In the genomic region with DNA sequence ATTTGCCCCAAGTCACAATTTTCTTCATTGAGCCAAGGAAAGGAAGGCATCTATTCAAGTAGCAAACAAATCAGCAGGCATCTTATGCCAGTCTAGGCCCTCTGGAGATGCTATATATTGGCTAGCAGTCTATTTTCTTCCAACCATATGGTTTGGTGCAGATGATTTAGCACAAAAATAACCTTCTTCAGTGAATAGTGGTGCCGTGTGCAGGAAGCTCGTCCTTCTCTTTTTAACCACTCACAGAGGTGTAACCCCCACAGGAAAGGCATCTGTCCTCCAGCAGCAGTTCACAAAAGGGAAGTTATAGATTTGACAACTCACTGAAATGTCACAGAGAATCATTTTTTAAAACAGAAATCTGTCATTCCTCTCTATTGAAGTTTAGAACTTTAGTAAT, we compare ENCODE assay signal across 19 cellular contexts.
A peak's percentile ranks its signal among the peaks of the same experiment; 100 is the strongest.
DNase-seq lines count a peak whose midpoint lies in the region; ATAC-seq, FAIRE-seq and TF ChIP-seq lines count a peak whose summit lies in the region.
"Had no signal": no experiment of that assay in that cellular context is flagged by ENCODE, and none has a peak within 500 bp of the region (broad histone marks: within the 10 kb centered on the region; RNA-seq: fewer than 3 reads in every experiment).

No MANE protein-coding gene starts in this region.

- BruUV-seq in PC-9 (replicated peaks; lab: Mats Ljungman, UMichigan), result no TSS peak

- no peaks in the 10 kb centered on the region for H4K20me1 ChIP-seq in PC-9 (ENCODE audit: insufficient read depth)

- no peak for FAIRE-seq in kidney (lab: Jason Lieb, UNC)
- FAIRE-seq: K562 had no signal

- H3K36me3 ChIP-seq in kidney (ENCODE audit: control insufficient read depth in 1 of 2, insufficient read depth in 2 of 2, low read length in 2 of 2) (no peaks in the 10 kb centered on the region), PC-9 (ENCODE audit: low read depth) (no peaks in the 10 kb centered on the region)
- H3K36me3 ChIP-seq: stomach had no signal

- POLR2A ChIA-PET in PC-9 (lab: Charles Lee; ENCODE audit: unreplicated experiment), result no interaction called here

- intact Hi-C loops in kidney (cut with DNase I), result no loop called here
- intact Hi-C loops in PC-9 (cut with micrococcal nuclease; ENCODE audit: unreplicated experiment), result no loop called here

- CTCF ChIA-PET in PC-9 (lab: Charles Lee), result no interaction called here

- H3F3A ChIP-seq in PC-9 (ENCODE audit: insufficient read depth, low read depth), result no peaks in the 10 kb centered on the region

- no peak for TF ChIP-seq CTCF in kidney (IDR thresholded peaks at IDR 0.05; ENCODE audit: borderline replicate concordance, extremely low read depth, insufficient read depth)
- TF ChIP-seq CTCF in PC-9 (conservative IDR thresholded peaks at IDR 0.05), result no peak

- H2AFZ ChIP-seq in PC-9, result no peak overlapping the region

- peak; percentile 68 for ATAC-seq in GM19328 (IDR thresholded peaks at IDR 0.05; ENCODE audit: unreplicated experiment)
- ATAC-seq in HG03469 (IDR thresholded peaks at IDR 0.05; ENCODE audit: unreplicated experiment), result peak; percentile 74
- ATAC-seq: K562 had no signal

- peak; percentile 21 for DNase-seq in CD1c-positive myeloid dendritic cell (ENCODE audit: extremely low spot score)
- peak; percentile 16 for DNase-seq in RPMI8226
- DNase-seq in HT-29 (ENCODE audit: low spot score), result no peak
- no peak for DNase-seq in kidney
- DNase-seq in PC-9, result no peak
- no peak for DNase-seq in HPDE6-E6E7 (ENCODE audit: extremely low spot score)
- DNase-seq: activated CD4-positive, alpha-beta T cell treated with anti-CD3 and anti-CD28 coated beads, Interleukin-2, amount 50 U/mL, for 1 hour; activated T-cell treated with anti-CD3 and anti-CD28 coated beads, Interleukin-2, amount 50 U/mL, for 48 hours; Caco-2; glutamatergic neuron; islet precursor cell; NCI-H1694; NCI-H748 treated with DMSO at 0.1 percent for 48 hours; SHP77 treated with DMSO at 0.1 percent for 48 hours; stomach had no signal

- H3K4me2 ChIP-seq in PC-9, result no peak overlapping the region

- H3K27me3 ChIP-seq in PC-9 (ENCODE audit: insufficient read depth, low read depth), result no peaks in the 10 kb centered on the region
- H3K27me3 ChIP-seq: stomach had no signal

- H3K9me3 ChIP-seq in kidney (ENCODE audit: control insufficient read depth in 1 of 2, low read length in 2 of 2) (no peaks in the 10 kb centered on the region), PC-9 (ENCODE audit: insufficient read depth, low read depth) (no peaks in the 10 kb centered on the region)
- H3K9me3 ChIP-seq: Caco-2, stomach had no signal

- no peaks in the 10 kb centered on the region for H3K79me2 ChIP-seq in PC-9 (ENCODE audit: low read depth)

- H3K4me3 ChIP-seq in kidney (ENCODE audit: low read length in 2 of 2), result no peak overlapping the region
- no peak overlapping the region for H3K4me3 ChIP-seq in PC-9
- H3K4me3 ChIP-seq: K562, stomach had no signal

- H3K27ac ChIP-seq in kidney (ENCODE audit: low read depth in 2 of 2, low read length in 2 of 2) (no peak overlapping the region), PC-9 (no peak overlapping the region)
- H3K27ac ChIP-seq: epithelial cell of prostate, stomach had no signal

- no peaks in the 10 kb centered on the region for H3K9me2 ChIP-seq in PC-9 (ENCODE audit: insufficient read depth)

- H3K4me1 ChIP-seq in kidney (ENCODE audit: control insufficient read depth in 1 of 2, insufficient read depth in 1 of 2, low read depth in 1 of 2, low read length in 2 of 2) (no peaks in the 10 kb centered on the region), PC-9 (replicated peaks; ENCODE audit: insufficient read depth) (no peaks in the 10 kb centered on the region)
- H3K4me1 ChIP-seq: Caco-2, stomach had no signal

- H3K9ac ChIP-seq in kidney (ENCODE audit: low read length in 2 of 2), result no peak overlapping the region

Comparison
In these comparisons a context has a peak if more than half of its experiments do, and no peak if none do; other contexts are left out.
1. DNase-seq: peak in CD1c-positive myeloid dendritic cell (single experiment) and RPMI8226 (single experiment); none in HT-29 (single experiment), kidney (single experiment), PC-9 (0 of 2) and HPDE6-E6E7 (single experiment).